Comparison of ENCODE assay signal across 28 cellular contexts in genomic region chr16:71840052-71840451, GRCh38. TPM values are rescaled to one million over a fixed set of nuclear protein-coding genes. Genes with fewer than 3 reads are reported as not detected.
DNase-seq lines count a peak whose midpoint lies in the region; ATAC-seq and FAIRE-seq lines count a peak whose summit lies in the region.
"Had no signal": no experiment of that assay in that cellular context is flagged by ENCODE, and none has a peak within 500 bp of the region (broad histone marks: within the 10 kb centered on the region; RNA-seq: fewer than 3 reads in every experiment).

No MANE protein-coding gene starts in this region.

- DNase-seq in EL = peak; percentile 36
- no peak for DNase-seq in HTR-8/SVneo (ENCODE audit: insufficient read length, low spot score)
- DNase-seq in fibroblast of peridontal ligament (ENCODE audit: extremely low read depth) = peak; percentile 78
- peak; percentile 60 for DNase-seq in renal cortical epithelial cell (ENCODE audit: low read depth)
- DNase-seq in activated CD4-positive, alpha-beta T cell treated with anti-CD3 and anti-CD28 coated beads for 48 hours = no peak
- DNase-seq: activated CD4-positive, alpha-beta T cell treated with anti-CD3 and anti-CD28 coated beads, Interleukin-2, amount 10 ng/mL, durations not matched to agents 24 days and 14 days; activated effector memory CD4-positive, alpha-beta T cell treated with anti-CD3 and anti-CD28 coated beads, Interleukin-2, amount 50 U/mL, for 16 hours; activated naive CD8-positive, alpha-beta T cell treated with anti-CD3 and anti-CD28 coated beads for 36 hours; AML-193; CD4-positive, alpha-beta T cell; central memory CD4-positive, alpha-beta T cell; cortex of kidney; DND-41; erythroblast; H9; hippocampal formation; lower lobe of right lung; naive thymus-derived CD8-positive, alpha-beta T cell; NCI-H1105; NCI-H187; NCI-H2171 treated with DMSO at 0.1 percent for 48 hours; NCI-H510A; nucleus accumbens; SIG-M5 had no signal

- peak; percentile 26 for FAIRE-seq in HTR-8/SVneo (lab: Jason Lieb, UNC)
- FAIRE-seq: GM12878 had no signal

- ATAC-seq in HG03139 (IDR thresholded peaks at IDR 0.05; ENCODE audit: unreplicated experiment) (no peak), HG02885 (IDR thresholded peaks at IDR 0.05; ENCODE audit: poor library complexity, unreplicated experiment) (no peak)
- ATAC-seq: GM12878; lower lobe of right lung; naive thymus-derived CD8-positive, alpha-beta T cell; stimulated activated memory B cell treated with anti-CD40 and anti-IgM and Interleukin-4, amounts not matched to agents 10 μg/mL and 1 μg/mL and 100 μg/mL, for 72 hours had no signal

RNA-seq across cellular contexts. Expression of gene ATXN1L, which starts 5.7 kb away (rescaled TPM):
- total RNA-seq in renal cortical epithelial cell = 16.0 and 34.2 TPM in 2 replicates

RNA-seq across cellular contexts. Expression of gene AP1G1, which starts 31.4 kb away (rescaled TPM):
- 78.1 and 118 TPM in 2 replicates for total RNA-seq in renal cortical epithelial cell

RNA-seq across cellular contexts. Expression of gene ZNF821, which starts 43.9 kb away (rescaled TPM):
- total RNA-seq in renal cortical epithelial cell = 5.7 and 7.2 TPM in 2 replicates

RNA-seq across cellular contexts. Expression of gene IST1, which starts 55.3 kb away (rescaled TPM):
- total RNA-seq in renal cortical epithelial cell = 231 and 302 TPM in 2 replicates

Comparison
In these comparisons a context has a peak if more than half of its experiments do, and no peak if none do; other contexts are left out.
1. DNase-seq: peak in EL (single experiment), fibroblast of peridontal ligament (single experiment) and renal cortical epithelial cell (single experiment); none in HTR-8/SVneo (single experiment) and activated CD4-positive, alpha-beta T cell treated with anti-CD3 and anti-CD28 coated beads for 48 hours (single experiment).